Comparison of ENCODE assay signal across 20 cellular contexts in the genomic region with DNA sequence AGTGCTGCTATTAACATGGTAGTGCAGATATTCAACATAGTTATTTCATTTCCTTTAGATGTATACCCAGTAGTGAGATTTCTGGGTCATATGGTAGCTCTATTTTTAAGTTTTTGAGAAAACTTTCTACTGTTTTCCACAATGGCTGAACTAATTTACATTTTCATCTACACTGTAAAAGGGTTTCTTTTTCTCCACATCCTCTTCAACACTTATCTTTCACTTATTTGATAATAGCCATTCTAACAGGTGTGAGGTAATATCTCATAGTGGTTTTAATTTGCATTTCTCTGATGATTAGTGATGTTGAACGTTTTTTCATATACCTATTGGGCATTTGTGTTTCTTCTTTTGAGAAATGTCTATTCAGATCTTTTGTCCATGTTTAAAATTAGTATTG.
DNase-seq lines count a peak whose midpoint lies in the region; ATAC-seq, FAIRE-seq and TF ChIP-seq lines count a peak whose summit lies in the region.
"Had no signal": no experiment of that assay in that cellular context is flagged by ENCODE, and none has a peak within 500 bp of the region (broad histone marks: within the 10 kb centered on the region; RNA-seq: fewer than 3 reads in every experiment).

No MANE protein-coding gene starts in this region.

- H3K27ac ChIP-seq in heart right ventricle = no peak overlapping the region
- H3K27ac ChIP-seq: 22Rv1; BLaER1 treated with 17β-estradiol and CSF1 and Interleukin-3, amounts not matched to agents 10 nM and 100 nM; GM23248 had no signal

- DNase-seq in heart right ventricle (no peak), iPS-NIHi11 (ENCODE audit: low spot score) (no peak), NCI-H345 (lab: John Stamatoyannopoulos, UW) (no peak)
- DNase-seq: CD4-positive, CD25-positive, alpha-beta regulatory T cell; DMS79 treated with DMSO at 0.1 percent for 48 hours; GDM1; GM23248; IMR-90; Kasumi-1; KBM-7 had no signal

- no peaks in the 10 kb centered on the region for H3K36me3 ChIP-seq in heart right ventricle
- H3K36me3 ChIP-seq: BLaER1 treated with 17β-estradiol and CSF1 and Interleukin-3, amounts not matched to agents 10 nM and 100 nM had no signal

- no peak for TF ChIP-seq CTCF in heart right ventricle (IDR thresholded peaks at IDR 0.05)

- FAIRE-seq in A204.1 (lab: Jason Lieb, UNC) = peak; percentile 9
- FAIRE-seq: GM12892, H54 had no signal

- intact Hi-C loops in heart right ventricle (cut with DNase I) = no loop called here

- ATAC-seq in GM18870 (IDR thresholded peaks at IDR 0.05; ENCODE audit: unreplicated experiment) = peak; percentile 44
- ATAC-seq in GM21619 (IDR thresholded peaks at IDR 0.05; ENCODE audit: unreplicated experiment) = peak; percentile 74
- peak; percentile 59 for ATAC-seq in HG03159 (IDR thresholded peaks at IDR 0.05; ENCODE audit: unreplicated experiment)
- no peak for ATAC-seq in heart right ventricle
- no peak for ATAC-seq in HG03378 (IDR thresholded peaks at IDR 0.05; ENCODE audit: unreplicated experiment)
- ATAC-seq: HCT116 had no signal

- no peaks in the 10 kb centered on the region for H3K4me1 ChIP-seq in heart right ventricle

- H3K9me3 ChIP-seq in heart right ventricle = peaks cover 0 to 13% (median 0%) of the 10 kb centered on the region in 11 donors
- H3K9me3 ChIP-seq: BLaER1 treated with 17β-estradiol and CSF1 and Interleukin-3, amounts not matched to agents 10 nM and 100 nM had no signal

- no peak overlapping the region for H3K4me3 ChIP-seq in heart right ventricle
- H3K4me3 ChIP-seq: BLaER1 treated with 17β-estradiol and CSF1 and Interleukin-3, amounts not matched to agents 10 nM and 100 nM; GM23248 had no signal

- WGBS in heart right ventricle, 2 donors = 11 to 15% methylated on average over 1 of the region's 1 CpG

- peaks cover 0 to 7% (median 0%) of the 10 kb centered on the region in 7 donors for H3K27me3 ChIP-seq in heart right ventricle
- H3K27me3 ChIP-seq: BLaER1 treated with 17β-estradiol and CSF1 and Interleukin-3, amounts not matched to agents 10 nM and 100 nM had no signal

Comparison
In these comparisons a context has a peak if more than half of its experiments do, and no peak if none do; other contexts are left out.
1. ATAC-seq: peak in GM18870 (single experiment), GM21619 (single experiment) and HG03159 (single experiment); none in heart right ventricle (0 of 8) and HG03378 (single experiment).